ENCODE assay signal across 11 cellular contexts in genomic region chr9:129761293-129761900, GRCh38. TPM values are rescaled to one million over a fixed set of nuclear protein-coding genes. Genes with fewer than 3 reads are reported as not detected.
DNase-seq lines count a peak whose midpoint lies in the region; ATAC-seq and TF ChIP-seq lines count a peak whose summit lies in the region.
"Had no signal": no experiment of that assay in that cellular context is flagged by ENCODE, and none has a peak within 500 bp of the region (broad histone marks: within the 10 kb centered on the region; RNA-seq: fewer than 3 reads in every experiment).

No MANE protein-coding gene starts in this region.

- peak overlapping the region; percentile 42; the same call in 1 of the 2 replicates for H3K27ac ChIP-seq in VCaP
- peak overlapping the region; percentile 30 to 46 for H3K27ac ChIP-seq in ovary
- H3K27ac ChIP-seq: C4-2B had no signal

- no peak for TF ChIP-seq EP300 in ovary (IDR thresholded peaks at IDR 0.05)

- no peak overlapping the region for H3K4me3 Mint-ChIP-seq in T-helper 17 cell
- H3K4me3 Mint-ChIP-seq: activated T-cell treated with anti-CD3 and anti-CD28 coated beads, Interleukin-2, amount 50 U/mL, for 24 hours had no signal

- no peaks in the 10 kb centered on the region for H3K27me3 ChIP-seq in ovary

- no peak for TF ChIP-seq CTCF in AG09309 (IDR thresholded peaks at IDR 0.05; ENCODE audit: control insufficient read depth, insufficient read depth, low read depth, low read length, missing control alignments)
- no peak for TF ChIP-seq CTCF in VCaP (conservative IDR thresholded peaks at IDR 0.05)
- TF ChIP-seq CTCF in ovary (IDR thresholded peaks at IDR 0.05) = no peak

- H3K4me1 ChIP-seq in ovary (ENCODE audit: insufficient read depth) = peaks cover 8% of the 10 kb centered on the region

- no peak for TF ChIP-seq POLR2A in ovary (IDR thresholded peaks at IDR 0.05)

- H3K4me1 Mint-ChIP-seq in T-helper 17 cell = peaks cover 8% of the 10 kb centered on the region

- H3K9me3 ChIP-seq in ovary (no peaks in the 10 kb centered on the region), T-helper 17 cell (ENCODE audit: control insufficient read depth, low read length, poor library complexity, severe bottlenecking) (no peaks in the 10 kb centered on the region)

- no peaks in the 10 kb centered on the region for H3K36me3 ChIP-seq in ovary

- peaks cover 2% of the 10 kb centered on the region for H3K36me3 Mint-ChIP-seq in T-helper 17 cell (ENCODE audit: low read depth)

- no peak overlapping the region for H3K27ac Mint-ChIP-seq in T-helper 17 cell
- H3K27ac Mint-ChIP-seq: activated T-cell treated with anti-CD3 and anti-CD28 coated beads, Interleukin-2, amount 50 U/mL, for 24 hours had no signal

- peak; percentile 76 to 79 for ATAC-seq in left cardiac atrium
- ATAC-seq in HG03521 (IDR thresholded peaks at IDR 0.05; ENCODE audit: unreplicated experiment) = no peak
- no peak for ATAC-seq in T-helper 17 cell

- 36 to 41% (median 38%) methylated on average over 11 of the region's 11 CpGs for WGBS in ovary, 3 donors

- H3K27me3 Mint-ChIP-seq in T-helper 17 cell = peaks cover 15% of the 10 kb centered on the region
- H3K27me3 Mint-ChIP-seq: activated T-cell treated with anti-CD3 and anti-CD28 coated beads, Interleukin-2, amount 50 U/mL, for 24 hours had no signal

- no peak overlapping the region for H3K4me3 ChIP-seq in AG09309 (ENCODE audit: control insufficient read depth, low read depth, low read length)
- H3K4me3 ChIP-seq in ovary = no peak overlapping the region

- intact Hi-C loops in left cardiac atrium (cut with DNase I) (no loop called here), ovary (cut with DNase I) (loop anchor here in 1 of 4 donors (5.0 kb wide), 1 partner anchor 49 kb away; no protein-coding TSS in a partner anchor), head of caudate nucleus (cut with DNase I) (no loop called here)

- DNase-seq in AG09309 (ENCODE audit: low read depth) (peak; percentile 41), left cardiac atrium (peak; percentile 51), ovary (peak; percentile 71 to 81 (median 72)), head of caudate nucleus (no peak), NCI-H1694 treated with DMSO at 0.1 percent for 48 hours (lab: John Stamatoyannopoulos, UW) (no peak), T-helper 17 cell (no peak)
- DNase-seq: activated T-cell treated with anti-CD3 and anti-CD28 coated beads, Interleukin-2, amount 50 U/mL, for 24 hours; NCI-H69 had no signal

RNA-seq across cellular contexts. Expression of gene PTGES, which starts 8.6 kb away (rescaled TPM):
- total RNA-seq in left cardiac atrium (1 to 10 TPM; 4.5 to 7.9 TPM), ovary (1 to 10 TPM in 4 of 7 donors, under 1 TPM in 3; 0.72 to 5.1 (median 1.6) TPM), T-helper 17 cell (under 1 TPM in 1 of 2 donors, not detected in 1; 0.15 TPM)
- polyA plus RNA-seq in ovary = 10 to 100 TPM in 1 of 2 donors, under 1 TPM in 1; 0.63 to 22.6 TPM

RNA-seq across cellular contexts. Expression of gene TOR1B, which starts 41.6 kb away (rescaled TPM):
- total RNA-seq in left cardiac atrium (10 to 100 TPM; 11.6 to 12.7 TPM), ovary (10 to 100 TPM; 12.9 to 27.3 (median 16.9) TPM), T-helper 17 cell (10 to 100 TPM; 13.2 to 18.7 TPM)
- 10 to 100 TPM; 12.2 to 27.5 TPM for polyA plus RNA-seq in ovary

Comparison
In these comparisons a context has a peak if more than half of its experiments do, and no peak if none do; other contexts are left out.
1. DNase-seq: peak in AG09309 (single experiment), left cardiac atrium (single experiment) and ovary (5 of 5); none in head of caudate nucleus (0 of 42), NCI-H1694 treated with DMSO at 0.1 percent for 48 hours (single experiment) and T-helper 17 cell (0 of 3).
2. ATAC-seq: peak in left cardiac atrium (2 of 2); none in HG03521 (single experiment) and T-helper 17 cell (single experiment).